ENCODE assay signal across 1 cellular context in the genomic region with DNA sequence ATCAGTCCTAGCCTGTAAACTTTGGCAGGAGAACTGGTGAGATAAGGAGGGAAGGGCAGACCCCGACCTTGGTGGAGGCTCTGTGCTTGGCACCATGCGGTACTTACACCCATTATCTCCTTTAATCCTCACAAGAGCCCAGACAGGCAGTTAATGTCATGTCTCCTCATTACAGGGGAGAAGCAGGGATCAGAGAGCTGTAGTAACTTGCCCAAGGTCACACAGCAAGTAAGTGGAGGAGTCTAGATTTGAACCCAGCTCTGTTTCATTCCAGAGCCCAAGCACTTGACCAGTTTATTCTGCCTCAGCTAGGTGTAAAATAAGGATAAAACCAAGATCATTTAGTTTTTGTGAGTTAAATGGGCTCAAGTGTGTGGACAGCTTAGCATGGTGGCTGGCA.
A peak's percentile ranks its signal among the peaks of the same experiment; 100 is the strongest.
TF ChIP-seq lines count a peak whose summit lies in the region.

No MANE protein-coding gene starts in this region.

TF ChIP-seq in HepG2, 621 proteins besides CTCF, POLR2A, EP300 and RAD21:
- no peak for TF ChIP-seq MXD4 (CRISPR knock-in tag; IDR thresholded peaks at IDR 0.05)
- peak; percentile 69; the same call in 1 of the 2 replicates for TF ChIP-seq ZNF768 (CRISPR knock-in tag; IDR thresholded peaks at IDR 0.05)
TF ChIP-seq in HepG2: peak in this region for 1.
